8 cellular contexts compared by ENCODE assay signal in the genomic region with DNA sequence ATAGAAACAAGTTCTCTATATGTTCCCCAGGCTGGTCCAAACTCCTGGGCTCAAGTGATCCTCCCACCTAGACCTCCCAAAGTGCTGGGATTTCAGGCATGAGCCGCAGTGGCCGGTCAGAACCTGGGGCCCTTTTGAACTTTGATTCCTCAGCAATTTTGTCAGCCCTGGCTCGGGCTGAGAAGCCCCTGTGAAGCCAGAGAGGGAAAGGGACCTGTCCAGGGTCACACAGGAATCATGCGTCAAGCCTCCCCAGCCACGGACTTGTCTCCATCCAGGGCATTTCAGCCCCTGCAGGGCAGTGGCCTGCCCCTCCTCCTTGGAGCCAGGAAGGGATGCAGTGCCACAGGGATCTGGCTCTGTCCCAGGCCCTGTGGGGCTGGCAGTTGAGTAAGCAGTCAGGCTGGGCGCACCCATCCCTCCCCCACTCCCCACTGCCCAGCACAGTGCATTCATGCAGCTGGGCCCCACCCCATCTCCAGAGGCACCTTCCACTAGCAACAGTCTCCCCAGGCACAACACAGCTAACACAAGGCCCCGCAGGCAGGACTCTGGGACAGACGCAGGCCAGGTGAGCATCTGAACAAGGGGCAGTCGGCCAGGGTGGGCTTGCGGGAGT. TPM values are rescaled to one million over a fixed set of nuclear protein-coding genes. Genes with fewer than 3 reads are reported as not detected.
DNase-seq lines count a peak whose midpoint lies in the region; ATAC-seq and TF ChIP-seq lines count a peak whose summit lies in the region.

TSS of gene CAPS (plus strand) at position 516 of the 619 bp plus-strand sequence. CDS start 153 bp downstream, outside the sequence.

- H2AFZ ChIP-seq in MM.1S (ENCODE audit: low read length) (no peak within 1 kb of the TSS), smooth muscle cell (ENCODE audit: low read depth) (no peak within 1 kb of the TSS)

- no peaks in the 10 kb centered on the region for H4K20me1 ChIP-seq in MM.1S (ENCODE audit: insufficient read depth, low read length)
- H4K20me1 ChIP-seq in smooth muscle cell (ENCODE audit: low read depth): no peaks in the 10 kb centered on the region

- H3K9ac ChIP-seq in MM.1S (ENCODE audit: low read length): no peak within 1 kb of the TSS
- no peak within 1 kb of the TSS for H3K9ac ChIP-seq in smooth muscle cell (ENCODE audit: low read depth)

- H3K9me3 ChIP-seq in mucosa of descending colon (no peaks in the 10 kb centered on the region), MM.1S (replicated peaks; ENCODE audit: insufficient read depth, low read length) (no peaks in the 10 kb centered on the region), smooth muscle cell (replicated peaks; ENCODE audit: low read depth) (no peaks in the 10 kb centered on the region)

- H3K4me1 ChIP-seq in mucosa of descending colon (ENCODE audit: low read depth) (peaks cover 14% of the 10 kb centered on the region), MM.1S (ENCODE audit: low read length) (no peaks in the 10 kb centered on the region), smooth muscle cell (ENCODE audit: low read depth) (no peaks in the 10 kb centered on the region)

- peak; percentile 76 for DNase-seq in ACHN
- peak; percentile 93 for DNase-seq in M059J (ENCODE audit: low read depth)
- DNase-seq in mucosa of descending colon: peak; percentile 76 to 86 (median 83)
- DNase-seq in MM.1S: no peak
- DNase-seq in smooth muscle cell (lab: John Stamatoyannopoulos, UW; ENCODE audit: unreplicated experiment): no peak
- DNase-seq in stimulated activated CD8-positive, alpha-beta memory T cell treated with anti-CD3 and anti-CD28 coated beads, Interleukin-4, amount 100 ng/mL, for 48 hours: no peak

- no peaks in the 10 kb centered on the region for H3K27me3 ChIP-seq in MM.1S (replicated peaks; ENCODE audit: insufficient read depth, low read length)
- H3K27me3 ChIP-seq in smooth muscle cell (ENCODE audit: low read depth): no peaks in the 10 kb centered on the region

- no peak within 1 kb of the TSS for H3K27ac ChIP-seq in MM.1S (ENCODE audit: low read length)
- H3K27ac ChIP-seq in smooth muscle cell (ENCODE audit: low read depth): no peak within 1 kb of the TSS

- H3K79me2 ChIP-seq in MM.1S (ENCODE audit: low read length) (no peaks in the 10 kb centered on the region), smooth muscle cell (ENCODE audit: low read depth) (no peaks in the 10 kb centered on the region)

- TF ChIP-seq CTCF in mucosa of descending colon (IDR thresholded peaks at IDR 0.05) (no peak), MM.1S (IDR thresholded peaks at IDR 0.05; ENCODE audit: low read length) (no peak), smooth muscle cell (IDR thresholded peaks at IDR 0.05; ENCODE audit: borderline replicate concordance, insufficient read depth, poor library complexity, severe bottlenecking) (no peak)

- peak; percentile 73 for ATAC-seq in esophagus mucosa
- peak; percentile 88 for ATAC-seq in mucosa of descending colon
- ATAC-seq in HG03196 (IDR thresholded peaks at IDR 0.05; ENCODE audit: unreplicated experiment): no peak

- H3K36me3 ChIP-seq in mucosa of descending colon (ENCODE audit: low read depth): no peaks in the 10 kb centered on the region
- H3K36me3 ChIP-seq in MM.1S (replicated peaks; ENCODE audit: insufficient read depth, low read length): no peaks in the 10 kb centered on the region; the same call in 1 of the 2 replicates
- H3K36me3 ChIP-seq in smooth muscle cell (ENCODE audit: low read depth): no peaks in the 10 kb centered on the region

- intact Hi-C loops in mucosa of descending colon (cut with DNase I, micrococcal nuclease): no loop called here

- WGBS in smooth muscle cell (ENCODE audit: low lambda C conversion rate): 87% methylated on average over 9 of the region's 10 CpGs

- H3K4me2 ChIP-seq in MM.1S (ENCODE audit: low read depth, low read length): no peak within 1 kb of the TSS
- H3K4me2 ChIP-seq in smooth muscle cell: no peak within 1 kb of the TSS

- no peak within 1 kb of the TSS for H3K4me3 ChIP-seq in mucosa of descending colon
- no peak within 1 kb of the TSS for H3K4me3 ChIP-seq in MM.1S (ENCODE audit: low read length)
- H3K4me3 ChIP-seq in smooth muscle cell: no peak within 1 kb of the TSS

- H3F3A ChIP-seq in MM.1S (ENCODE audit: insufficient read depth, low read length) (no peaks in the 10 kb centered on the region), smooth muscle cell (ENCODE audit: low read depth) (peaks cover 3% of the 10 kb centered on the region)

- in situ Hi-C loops in ACHN (cut with HindIII; ENCODE audit: low pct_ligation_motif_present, low pct_unique_long_range_greater_than_20kb, low sequenced_read_pairs): no loop called here

- no peaks in the 10 kb centered on the region for H3K9me2 ChIP-seq in MM.1S (replicated peaks; ENCODE audit: insufficient read depth, low read length)

RNA-seq across cellular contexts. Expression of gene CAPS, which starts in this region (rescaled TPM):
- total RNA-seq in M059J (2014; rRNA removed; shearing (Covaris generic)): 0.96 and 1.3 TPM in 2 replicates
- 2.7 TPM for total RNA-seq in esophagus mucosa
- 10 to 100 TPM in 2 of 3 donors, 1 to 10 TPM in 1; 9.5 to 20.2 (median 16.4) TPM for total RNA-seq in mucosa of descending colon
- total RNA-seq in smooth muscle cell: 4.6 and 17.3 TPM in 2 replicates
- polyA plus RNA-seq in smooth muscle cell: 5.1 and 13.0 TPM in 2 replicates

Comparison
In these comparisons a context has a peak if more than half of its experiments do, and no peak if none do; other contexts are left out.
1. DNase-seq: peak in ACHN (single experiment), M059J (single experiment) and mucosa of descending colon (3 of 3); none in MM.1S (single experiment), smooth muscle cell (single experiment) and stimulated activated CD8-positive, alpha-beta memory T cell treated with anti-CD3 and anti-CD28 coated beads, Interleukin-4, amount 100 ng/mL, for 48 hours (single experiment).